22 cellular contexts compared by ENCODE assay signal in the genomic region with DNA sequence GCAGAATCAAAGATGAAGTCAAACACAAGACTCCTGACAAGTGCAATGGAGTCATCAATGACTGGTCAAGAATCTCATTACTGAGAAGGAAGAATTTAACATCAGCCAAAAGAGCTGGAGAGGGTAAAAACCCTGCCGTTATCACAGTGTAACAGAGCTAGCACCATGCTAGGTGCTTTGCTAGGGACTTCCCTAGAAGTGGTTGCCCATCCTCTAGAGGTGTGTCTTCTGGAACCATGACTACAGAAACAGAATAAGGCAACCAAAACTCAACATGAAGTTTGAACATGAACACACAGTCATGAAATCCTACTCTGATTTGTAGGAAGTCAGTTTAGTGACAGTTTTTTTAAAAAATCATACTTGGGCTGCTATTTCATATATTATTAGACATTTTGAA. TPM values are rescaled to one million over a fixed set of nuclear protein-coding genes. Genes with fewer than 3 reads are reported as not detected.
"Had no signal": no experiment of that assay in that cellular context is flagged by ENCODE, and none has a peak within 500 bp of the region (broad histone marks: within the 10 kb centered on the region; RNA-seq: fewer than 3 reads in every experiment).

No MANE protein-coding gene starts in this region.

- H3K27ac Mint-ChIP-seq: activated CD8-positive, alpha-beta memory T cell treated with anti-CD3 and anti-CD28 coated beads, Interleukin-2, amount 10 ng/mL, durations not matched to agents 7 days and 5 days; activated naive CD4-positive, alpha-beta T cell treated with anti-CD3 and anti-CD28 coated beads, Interleukin-2, amount 10 ng/mL, durations not matched to agents 7 days and 5 days; activated naive CD8-positive, alpha-beta T cell treated with anti-CD3 and anti-CD28 coated beads for 36 hours; activated T-cell treated with anti-CD3 and anti-CD28 coated beads, Interleukin-2, amount 50 U/mL, for 24 hours; T-cell had no signal

- H3K27me3 Mint-ChIP-seq: activated CD8-positive, alpha-beta memory T cell treated with anti-CD3 and anti-CD28 coated beads, Interleukin-2, amount 10 ng/mL, durations not matched to agents 7 days and 5 days; activated naive CD4-positive, alpha-beta T cell treated with anti-CD3 and anti-CD28 coated beads, Interleukin-2, amount 10 ng/mL, durations not matched to agents 7 days and 5 days; activated naive CD8-positive, alpha-beta T cell treated with anti-CD3 and anti-CD28 coated beads for 36 hours; activated T-cell treated with anti-CD3 and anti-CD28 coated beads, Interleukin-2, amount 50 U/mL, for 24 hours; T-cell had no signal

- H3K36me3 Mint-ChIP-seq: activated CD8-positive, alpha-beta memory T cell treated with anti-CD3 and anti-CD28 coated beads, Interleukin-2, amount 10 ng/mL, durations not matched to agents 7 days and 5 days; activated naive CD4-positive, alpha-beta T cell treated with anti-CD3 and anti-CD28 coated beads, Interleukin-2, amount 10 ng/mL, durations not matched to agents 7 days and 5 days; activated naive CD8-positive, alpha-beta T cell treated with anti-CD3 and anti-CD28 coated beads for 36 hours; T-cell had no signal

- ATAC-seq: activated CD8-positive, alpha-beta memory T cell treated with anti-CD3 and anti-CD28 coated beads, Interleukin-2, amount 10 ng/mL, durations not matched to agents 7 days and 5 days had no signal

- H3K4me3 Mint-ChIP-seq: activated CD8-positive, alpha-beta memory T cell treated with anti-CD3 and anti-CD28 coated beads, Interleukin-2, amount 10 ng/mL, durations not matched to agents 7 days and 5 days; activated naive CD4-positive, alpha-beta T cell treated with anti-CD3 and anti-CD28 coated beads, Interleukin-2, amount 10 ng/mL, durations not matched to agents 7 days and 5 days; activated naive CD8-positive, alpha-beta T cell treated with anti-CD3 and anti-CD28 coated beads for 36 hours; activated T-cell treated with anti-CD3 and anti-CD28 coated beads, Interleukin-2, amount 50 U/mL, for 24 hours; T-cell had no signal

- H3K4me1 Mint-ChIP-seq: activated naive CD4-positive, alpha-beta T cell treated with anti-CD3 and anti-CD28 coated beads, Interleukin-2, amount 10 ng/mL, durations not matched to agents 7 days and 5 days had no signal

- DNase-seq: activated CD4-positive, alpha-beta T cell treated with anti-CD3 and anti-CD28 coated beads for 4 hours; activated CD4-positive, CD25-positive, alpha-beta regulatory T cell; activated CD8-positive, alpha-beta memory T cell treated with anti-CD3 and anti-CD28 coated beads, Interleukin-2, amount 10 ng/mL, durations not matched to agents 7 days and 5 days; activated gamma-delta T cell; activated naive CD4-positive, alpha-beta T cell treated with anti-CD3 and anti-CD28 coated beads, Interleukin-2, amount 10 ng/mL, durations not matched to agents 7 days and 5 days; activated naive CD8-positive, alpha-beta T cell treated with anti-CD3 and anti-CD28 coated beads for 36 hours; activated T-cell treated with anti-CD3 and anti-CD28 coated beads, Interleukin-2, amount 50 U/mL, for 24 hours; MG63; MV-4-11; NCI-H1092 treated with DMSO at 0.1 percent for 48 hours; NCI-H1417 treated with DMSO at 0.1 percent for 48 hours; NCI-H1694; NCI-H2029; NCI-H2107; NCI-H2171 treated with DMSO at 0.1 percent for 48 hours; NCI-H226; NCI-H510A; NCI-H526 treated with DMSO at 0.1 percent for 48 hours; NCI-H82; T-cell had no signal

- H3K9me3 Mint-ChIP-seq: activated naive CD4-positive, alpha-beta T cell treated with anti-CD3 and anti-CD28 coated beads, Interleukin-2, amount 10 ng/mL, durations not matched to agents 7 days and 5 days; activated naive CD8-positive, alpha-beta T cell treated with anti-CD3 and anti-CD28 coated beads for 36 hours; activated T-cell treated with anti-CD3 and anti-CD28 coated beads, Interleukin-2, amount 50 U/mL, for 24 hours; T-cell had no signal

RNA-seq across cellular contexts. Expression of gene ACKR4, which starts 53.1 kb away (rescaled TPM):
- total RNA-seq: activated CD8-positive, alpha-beta memory T cell treated with anti-CD3 and anti-CD28 coated beads, Interleukin-2, amount 10 ng/mL, durations not matched to agents 7 days and 5 days; cerebellum; T-helper 2 cell treated with Interferon-gamma antibody and Interleukin-4, amounts not matched to agents 100 ng/mL and 5 ng/mL, for 36 hours had no signal
